8 cellular contexts compared by ENCODE assay signal in the genomic region with DNA sequence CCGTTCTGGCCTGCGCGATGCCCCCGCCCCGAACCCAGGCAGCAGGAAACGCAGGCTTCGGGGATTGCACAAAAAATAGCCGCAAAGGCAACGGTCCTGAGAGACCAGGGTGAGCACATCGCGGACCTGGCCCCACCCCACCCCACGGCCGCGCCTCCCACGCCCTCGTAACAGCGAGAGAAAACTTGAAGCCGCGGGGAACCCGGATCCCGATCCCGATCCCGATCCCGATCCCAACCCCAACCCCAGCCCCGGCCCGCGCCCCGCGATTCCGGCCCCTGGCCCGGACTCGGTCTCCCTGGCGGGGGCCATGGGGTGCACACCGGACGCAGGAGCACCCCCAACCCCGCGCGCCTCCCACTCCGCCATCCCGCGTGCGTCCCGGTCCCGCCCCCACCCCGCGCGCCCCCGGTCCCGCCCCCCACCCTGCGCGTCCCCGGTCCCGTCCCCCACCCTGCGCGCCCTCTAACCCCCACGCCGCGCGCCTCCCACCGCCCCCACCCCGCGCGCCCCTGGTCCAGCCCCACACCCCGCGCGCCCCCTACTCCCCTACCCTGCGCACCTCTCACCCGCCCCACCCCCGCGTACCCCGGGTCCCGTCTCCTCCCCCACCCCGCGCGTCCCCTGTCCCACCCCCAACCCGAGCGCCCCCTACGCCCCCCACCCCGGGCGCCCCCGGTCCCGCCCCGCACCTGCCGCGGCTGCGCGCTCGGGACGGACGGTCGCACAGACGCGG. TPM values are rescaled to one million over a fixed set of nuclear protein-coding genes. Genes with fewer than 3 reads are reported as not detected.
DNase-seq lines count a peak whose midpoint lies in the region; ATAC-seq and TF ChIP-seq lines count a peak whose summit lies in the region.

No MANE protein-coding gene starts in this region.

- BruUV-seq in Caco-2 (replicated peaks; lab: Mats Ljungman, UMichigan), result no TSS peak

- TF ChIP-seq CTCF in Caco-2 (IDR thresholded peaks at IDR 0.05; ENCODE audit: insufficient read depth in 1 of 2, low read depth in 1 of 2, low read length in 1 of 2, severe bottlenecking in 1 of 2, unreplicated experiment in 1 of 2), result no peak

- no peaks in the 10 kb centered on the region for H3K9me3 Mint-ChIP-seq in Caco-2 (ENCODE audit: unreplicated experiment)

- H3K4me3 ChIP-seq in Caco-2 (ENCODE audit: low read depth, low read length), result peak overlapping the region; percentile 97
- peak overlapping the region; percentile 75 for H3K4me3 ChIP-seq in MG63
- peak overlapping the region; percentile 73 for H3K4me3 ChIP-seq in neuron (ENCODE audit: low read length)

- peaks cover 77% of the 10 kb centered on the region for H3K36me3 Mint-ChIP-seq in Caco-2 (ENCODE audit: insufficient read depth, unreplicated experiment)

- CTCF ChIA-PET in Caco-2 (lab: Charles Lee), result no interaction called here

- H3K36me3 ChIP-seq in Caco-2 (ENCODE audit: control insufficient read depth, insufficient read depth, low read length) (peaks cover 2% of the 10 kb centered on the region; the same call in 1 of the 2 replicates), MG63 (peaks cover 11% of the 10 kb centered on the region), neuron (ENCODE audit: insufficient read depth, low read length) (peaks cover 49% of the 10 kb centered on the region)

- no peak for ATAC-seq in HG03045 (IDR thresholded peaks at IDR 0.05; ENCODE audit: unreplicated experiment)
- no peak for ATAC-seq in GM19351 (IDR thresholded peaks at IDR 0.05; ENCODE audit: unreplicated experiment)
- ATAC-seq in HG02798 (IDR thresholded peaks at IDR 0.05; ENCODE audit: poor library complexity, unreplicated experiment), result no peak

- H3K4me3 Mint-ChIP-seq in Caco-2 (ENCODE audit: unreplicated experiment), result peak overlapping the region; percentile 75

- no peaks in the 10 kb centered on the region for H3K9me3 ChIP-seq in Caco-2
- no peaks in the 10 kb centered on the region for H3K9me3 ChIP-seq in MG63
- H3K9me3 ChIP-seq in neuron (ENCODE audit: low read length), result no peaks in the 10 kb centered on the region

- no peaks in the 10 kb centered on the region for H3K27me3 ChIP-seq in Caco-2 (replicated peaks; ENCODE audit: control insufficient read depth, insufficient read depth, low read length)
- no peaks in the 10 kb centered on the region for H3K27me3 ChIP-seq in MG63
- no peaks in the 10 kb centered on the region for H3K27me3 ChIP-seq in neuron (ENCODE audit: insufficient read depth, low read length)

- no peaks in the 10 kb centered on the region for H3K27me3 Mint-ChIP-seq in Caco-2 (ENCODE audit: insufficient read depth, unreplicated experiment)

- intact Hi-C loops in Caco-2 (cut with micrococcal nuclease; ENCODE audit: unreplicated experiment), result no loop called here

- H3K4me1 Mint-ChIP-seq in Caco-2 (ENCODE audit: low read depth, unreplicated experiment), result no peaks in the 10 kb centered on the region

- POLR2A ChIA-PET in Caco-2 (lab: Charles Lee), result no interaction called here

- H2AFZ ChIP-seq in neuron (ENCODE audit: low read depth, low read length), result no peak overlapping the region

- H3K4me1 ChIP-seq in Caco-2, result peaks cover 14% of the 10 kb centered on the region
- peaks cover 15% of the 10 kb centered on the region for H3K4me1 ChIP-seq in neuron (ENCODE audit: insufficient read depth, low read length)

- H3K27ac Mint-ChIP-seq in Caco-2 (ENCODE audit: unreplicated experiment), result no peak overlapping the region

- DNase-seq in Caco-2, result peak; percentile 36 to 45
- DNase-seq in MG63, result peak; percentile 65
- peak; percentile 81 for DNase-seq in activated CD8-positive, alpha-beta memory T cell treated with anti-CD3 and anti-CD28 coated beads, Interleukin-2, amount 50 U/mL, for 48 hours
- peak; percentile 40 for DNase-seq in fibroblast of peridontal ligament (ENCODE audit: extremely low read depth)

RNA-seq across cellular contexts. Expression of gene NOP14, which starts 29.0 kb away (rescaled TPM):
- 55.2 and 60.5 TPM in 2 replicates for total RNA-seq in Caco-2 (2022)
- 32.5 and 45.2 TPM in 2 replicates for total RNA-seq in MG63 (2014; rRNA removed; shearing (Covaris generic); ENCODE audit: low replicate concordance)

RNA-seq across cellular contexts. Expression of gene GRK4, which starts 29.1 kb away (rescaled TPM):
- 6.8 and 7.1 TPM in 2 replicates for total RNA-seq in Caco-2 (2022)
- 2.6 and 3.7 TPM in 2 replicates for total RNA-seq in MG63 (2014; rRNA removed; shearing (Covaris generic); ENCODE audit: low replicate concordance)
